ENCODE assay signal across 2 cellular contexts in genomic region chr15:53917109-53917508, GRCh38.
TF ChIP-seq lines count a peak whose summit lies in the region.

No MANE protein-coding gene starts in this region.

TF ChIP-seq in H1, 55 proteins besides CTCF, POLR2A, EP300 and RAD21:
- TF ChIP-seq, protein P1, sequence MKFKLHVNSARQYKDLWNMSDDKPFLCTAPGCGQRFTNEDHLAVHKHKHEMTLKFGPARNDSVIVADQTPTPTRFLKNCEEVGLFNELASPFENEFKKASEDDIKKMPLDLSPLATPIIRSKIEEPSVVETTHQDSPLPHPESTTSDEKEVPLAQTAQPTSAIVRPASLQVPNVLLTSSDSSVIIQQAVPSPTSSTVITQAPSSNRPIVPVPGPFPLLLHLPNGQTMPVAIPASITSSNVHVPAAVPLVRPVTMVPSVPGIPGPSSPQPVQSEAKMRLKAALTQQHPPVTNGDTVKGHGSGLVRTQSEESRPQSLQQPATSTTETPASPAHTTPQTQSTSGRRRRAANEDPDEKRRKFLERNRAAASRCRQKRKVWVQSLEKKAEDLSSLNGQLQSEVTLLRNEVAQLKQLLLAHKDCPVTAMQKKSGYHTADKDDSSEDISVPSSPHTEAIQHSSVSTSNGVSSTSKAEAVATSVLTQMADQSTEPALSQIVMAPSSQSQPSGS (IDR thresholded peaks at IDR 0.05; ENCODE audit: low read length) = no peak
- TF ChIP-seq MAFK (IDR thresholded peaks at IDR 0.05; ENCODE audit: low read depth, low read length) = peak; percentile 72; the same call in 1 of the 2 replicates

TF ChIP-seq in GM12891, 5 proteins besides CTCF, POLR2A, EP300 and RAD21 (continued from another document):
- TF ChIP-seq SPI1 (IDR thresholded peaks at IDR 0.05; ENCODE audit: low read depth, low read length) = no peak
- TF ChIP-seq POU2F2 (IDR thresholded peaks at IDR 0.05; ENCODE audit: low read depth, low read length) = no peak
- no peak for TF ChIP-seq POLR2AphosphoS5 (IDR thresholded peaks at IDR 0.05; ENCODE audit: low read depth, low read length)
